21 cellular contexts compared by ENCODE assay signal in the genomic region with DNA sequence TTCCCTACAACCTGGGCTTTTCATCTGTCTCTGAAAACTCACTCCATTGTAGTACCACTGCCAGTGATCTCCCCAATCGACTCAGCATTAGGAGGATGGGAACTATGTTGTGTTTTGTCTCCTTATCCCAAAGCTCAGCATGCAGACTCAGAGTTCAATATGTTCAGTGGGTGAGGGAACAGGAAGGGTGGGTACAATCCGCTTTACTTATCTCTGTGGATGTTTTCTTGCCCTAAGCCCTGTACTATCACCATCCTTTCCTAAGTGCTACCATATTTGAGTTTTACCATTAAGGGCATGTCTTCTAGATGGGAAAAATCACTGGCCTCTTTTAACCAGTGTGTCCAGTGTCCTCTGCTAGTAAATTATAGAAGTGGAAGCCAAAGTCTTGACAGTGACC.
"Had no signal": no experiment of that assay in that cellular context is flagged by ENCODE, and none has a peak within 500 bp of the region (broad histone marks: within the 10 kb centered on the region; RNA-seq: fewer than 3 reads in every experiment).

No MANE protein-coding gene starts in this region.

- H3K27ac ChIP-seq: SJSA1, SK-N-MC had no signal

- H3K9me3 ChIP-seq: SJSA1 had no signal

- H3K4me1 ChIP-seq: SJSA1 had no signal

- H3K4me3 ChIP-seq: MG63, SJSA1, SK-N-MC had no signal

- H3K27me3 ChIP-seq: MG63, SJSA1 had no signal

- DNase-seq: IMR-90, Karpas-422, KG1, MG63, NCI-H1092, NCI-H1105 treated with DMSO at 0.1 percent for 48 hours, NCI-H1417 treated with DMSO at 0.1 percent for 48 hours, NCI-H146, NCI-H1694 treated with DMSO at 0.1 percent for 48 hours, NCI-H1930, NCI-H2081, NCI-H2107, NCI-H2227 treated with DMSO at 0.1 percent for 48 hours, NCI-H524, NCI-H526 treated with DMSO at 0.1 percent for 48 hours, NCI-H748 treated with DMSO at 0.1 percent for 48 hours, Right ventricle myocardium superior, RPMI8226, SIG-M5 had no signal

- H3K36me3 ChIP-seq: MG63, SJSA1 had no signal
